In the genomic region with DNA sequence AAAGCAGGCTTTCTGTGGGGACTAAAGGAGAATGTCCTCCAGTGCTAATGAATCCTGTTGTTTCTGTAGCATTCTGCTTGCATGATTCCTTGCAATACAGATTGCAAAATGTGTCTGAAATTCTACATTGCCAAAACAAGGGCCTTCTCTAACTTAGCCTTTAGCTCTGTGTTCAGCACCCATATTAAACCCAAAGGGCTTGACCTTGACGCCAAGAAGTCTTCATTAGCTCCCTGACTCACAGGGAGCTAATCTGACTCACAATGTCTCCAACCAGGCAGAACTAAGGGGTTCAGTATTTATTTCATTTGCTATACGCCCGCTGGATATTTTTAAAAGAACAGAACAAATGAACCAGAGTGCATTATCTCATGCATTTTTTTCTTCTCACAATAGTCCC, we compare ENCODE assay signal across 22 cellular contexts.
A peak's percentile ranks its signal among the peaks of the same experiment; 100 is the strongest.
DNase-seq lines count a peak whose midpoint lies in the region; ATAC-seq and TF ChIP-seq lines count a peak whose summit lies in the region.
"Had no signal": no experiment of that assay in that cellular context is flagged by ENCODE, and none has a peak within 500 bp of the region (broad histone marks: within the 10 kb centered on the region; RNA-seq: fewer than 3 reads in every experiment).

No MANE protein-coding gene starts in this region.

- TF ChIP-seq CTCF in choroid plexus epithelial cell (conservative IDR thresholded peaks at IDR 0.05; ENCODE audit: low read depth, low read length), result no peak

- no peak overlapping the region for H3K4me2 ChIP-seq in mesendoderm (ENCODE audit: low read length)
- H3K4me2 ChIP-seq: SK-N-SH had no signal

- ATAC-seq in GM21381 (IDR thresholded peaks at IDR 0.05; ENCODE audit: unreplicated experiment), result no peak
- ATAC-seq: lower lobe of right lung; naive thymus-derived CD8-positive, alpha-beta T cell; psoas muscle had no signal

- H3K27ac ChIP-seq in mesendoderm (ENCODE audit: low read depth, low read length), result no peak overlapping the region
- H3K27ac ChIP-seq: cardiac muscle cell, lower lobe of right lung, psoas muscle, stomach, vagina had no signal

- no peak overlapping the region for H4K5ac ChIP-seq in mesendoderm (ENCODE audit: low read length)

- no peak overlapping the region for H2BK15ac ChIP-seq in mesendoderm (replicated peaks; ENCODE audit: low read depth)

- no peak overlapping the region for H2AK5ac ChIP-seq in mesendoderm (ENCODE audit: low read length)

- no CpG with 5 or more reads among the region's 3 CpGs for WGBS in mesendoderm (ENCODE audit: extremely low coverage, insufficient coverage, low lambda C conversion rate)

- no peak overlapping the region for H4K8ac ChIP-seq in mesendoderm (ENCODE audit: low read depth, low read length)

- H3K4me3 ChIP-seq in choroid plexus epithelial cell (ENCODE audit: low read depth, low read length) (no peak overlapping the region), mesendoderm (ENCODE audit: low read length) (no peak overlapping the region)
- H3K4me3 ChIP-seq: cardiac muscle cell, lower lobe of right lung, psoas muscle, stomach, vagina had no signal

- H3K23ac ChIP-seq in mesendoderm (ENCODE audit: low read length), result no peak overlapping the region

- H2BK120ac ChIP-seq in mesendoderm (ENCODE audit: low read depth, low read length), result no peak overlapping the region

- H3K4me1 ChIP-seq in mesendoderm (ENCODE audit: control insufficient read depth, low read depth, low read length), result no peaks in the 10 kb centered on the region
- H3K4me1 ChIP-seq: lower lobe of right lung, psoas muscle, stomach, vagina had no signal

- no peak overlapping the region for H3K56ac ChIP-seq in mesendoderm (ENCODE audit: low read length)

- H3K18ac ChIP-seq in mesendoderm (ENCODE audit: low read length), result peak overlapping the region; percentile 32

- no peaks in the 10 kb centered on the region for H3K79me1 ChIP-seq in mesendoderm (ENCODE audit: low read length)

- no peaks in the 10 kb centered on the region for H3K79me2 ChIP-seq in mesendoderm (ENCODE audit: control insufficient read depth, insufficient read depth, low read length)

- DNase-seq in Caki2 (ENCODE audit: low read depth), result peak; percentile 14
- peak; percentile 46 for DNase-seq in NCI-H146 (lab: John Stamatoyannopoulos, UW)
- peak; percentile 46 for DNase-seq in choroid plexus epithelial cell (ENCODE audit: low read depth)
- no peak for DNase-seq in mesendoderm
- no peak for DNase-seq in NCI-H345 (lab: John Stamatoyannopoulos, UW)
- DNase-seq in activated naive CD4-positive, alpha-beta T cell treated with anti-CD3 and anti-CD28 coated beads, Interleukin-2, amount 50 U/mL, for 16 hours, result no peak
- no peak for DNase-seq in T-helper 1 cell
- DNase-seq: activated naive CD4-positive, alpha-beta T cell treated with anti-CD3 and anti-CD28 coated beads for 36 hours; activated T-cell treated with anti-CD3 and anti-CD28 coated beads for 4 hours; Calu3; effector CD8-positive, alpha-beta T cell; H7; lower lobe of right lung; naive thymus-derived CD8-positive, alpha-beta T cell; NCI-H1694 treated with DMSO at 0.1 percent for 48 hours; NCI-H524 treated with DMSO at 0.1 percent for 48 hours; psoas muscle; SK-N-SH; stomach had no signal

- H3K36me3 ChIP-seq in mesendoderm (ENCODE audit: control insufficient read depth, insufficient read depth, low read length), result no peaks in the 10 kb centered on the region
- H3K36me3 ChIP-seq: cardiac muscle cell, lower lobe of right lung, stomach, vagina had no signal

- no peak overlapping the region for H3K9ac ChIP-seq in mesendoderm (ENCODE audit: low read length)
- H3K9ac ChIP-seq: SK-N-SH had no signal

- in situ Hi-C loops in Caki2 (cut with HindIII; ENCODE audit: low pct_unique_long_range_greater_than_20kb, low sequenced_read_pairs), result no loop called here

- no peak overlapping the region for H2BK5ac ChIP-seq in mesendoderm (ENCODE audit: low read length)

- no peak overlapping the region for H3K4ac ChIP-seq in mesendoderm (ENCODE audit: low read depth, low read length)

- no peaks in the 10 kb centered on the region for H3K27me3 ChIP-seq in mesendoderm (ENCODE audit: insufficient read depth, low read length, poor library complexity)
- H3K27me3 ChIP-seq: cardiac muscle cell, stomach, vagina had no signal

Comparison
In these comparisons a context has a peak if more than half of its experiments do, and no peak if none do; other contexts are left out.
1. DNase-seq: peak in Caki2 (single experiment), NCI-H146 (single experiment) and choroid plexus epithelial cell (single experiment); none in mesendoderm (single experiment), NCI-H345 (single experiment), activated naive CD4-positive, alpha-beta T cell treated with anti-CD3 and anti-CD28 coated beads, Interleukin-2, amount 50 U/mL, for 16 hours (single experiment) and T-helper 1 cell (0 of 5).